8 cellular contexts compared by ENCODE assay signal in genomic region chr11:808427-809286, GRCh38. TPM values are rescaled to one million over a fixed set of nuclear protein-coding genes. Genes with fewer than 3 reads are reported as not detected.
DNase-seq lines count a peak whose midpoint lies in the region; ATAC-seq and TF ChIP-seq lines count a peak whose summit lies in the region.

No MANE protein-coding gene starts in this region.

- peak overlapping the region; percentile 93 to 98 for H3K27ac ChIP-seq in ascending aorta
- peak overlapping the region; percentile 100 for H3K27ac ChIP-seq in layer of hippocampus (ENCODE audit: low read depth, low read length)
- peak overlapping the region; percentile 95 for H3K27ac ChIP-seq in suprapubic skin

- ATAC-seq in activated CD4-positive, CD25-positive, alpha-beta regulatory T cell treated with anti-CD3 and anti-CD28 coated beads, Interleukin-2, amount 50 U/mL, for 24 hours = no peak
- no peak for ATAC-seq in GM21423 (IDR thresholded peaks at IDR 0.05; ENCODE audit: unreplicated experiment)

- no peaks in the 10 kb centered on the region for H3K27me3 ChIP-seq in ascending aorta
- H3K27me3 ChIP-seq in layer of hippocampus (ENCODE audit: control insufficient read depth, insufficient read depth, low read length) = no peaks in the 10 kb centered on the region
- H3K27me3 ChIP-seq in suprapubic skin = no peaks in the 10 kb centered on the region

- 43% methylated on average over 26 of the region's 36 CpGs for WGBS in suprapubic skin

- intact Hi-C loops in ascending aorta (cut with DNase I) = loop anchor here (1.0 kb wide), 3 partner anchors 11 to 31 kb away; partner anchors contain the start of gene GATD1

- peaks cover 22 to 24% of the 10 kb centered on the region in 2 donors for H3K36me3 ChIP-seq in ascending aorta
- peaks cover 24% of the 10 kb centered on the region for H3K36me3 ChIP-seq in suprapubic skin

- DNase-seq in GM04504 (ENCODE audit: low read depth) (peak; percentile 65), ascending aorta (ENCODE audit: low spot score in 2 of 2) (peak in 1 of 2 donors; percentile 93), suprapubic skin (ENCODE audit: low spot score in 2 of 2) (peak in 1 of 2 donors; percentile 93), SIG-M5 treated with dmso at 0.1 percent for 504 hours (lab: John Stamatoyannopoulos, UW; ENCODE audit: unreplicated experiment) (no peak)
- DNase-seq in Jurkat, Clone E6-1 (ENCODE audit: low read depth, low spot score) = no peak

- H3K4me3 ChIP-seq in Jurkat, Clone E6-1 (ENCODE audit: low read length) = peak overlapping the region; percentile 99
- peak overlapping the region; percentile 73 to 97 for H3K4me3 ChIP-seq in ascending aorta
- H3K4me3 ChIP-seq in suprapubic skin = peak overlapping the region; percentile 98

- no peak for TF ChIP-seq EP300 in suprapubic skin (IDR thresholded peaks at IDR 0.05)

- no peak for TF ChIP-seq CTCF in ascending aorta (IDR thresholded peaks at IDR 0.05)
- no peak for TF ChIP-seq CTCF in suprapubic skin (IDR thresholded peaks at IDR 0.05)

- H3K4me1 ChIP-seq in ascending aorta (peaks cover 17 to 39% of the 10 kb centered on the region in 2 donors), suprapubic skin (peaks cover 57% of the 10 kb centered on the region)

- TF ChIP-seq POLR2A in suprapubic skin (IDR thresholded peaks at IDR 0.05) = no peak

- no peaks in the 10 kb centered on the region for H3K9me3 ChIP-seq in ascending aorta
- no peaks in the 10 kb centered on the region for H3K9me3 ChIP-seq in suprapubic skin

RNA-seq across cellular contexts. Expression of gene RPLP2, which starts 1.1 kb away (rescaled TPM):
- 2,039 TPM for polyA plus RNA-seq in Jurkat, Clone E6-1 (2012; ENCODE audit: insufficient read depth, insufficient read length)
- total RNA-seq in ascending aorta (897 TPM), suprapubic skin (1,000 to 10,000 TPM in 2 of 4 donors, 100 to 1,000 TPM in 2; 692 to 1,129 (median 991) TPM)

RNA-seq across cellular contexts. Expression of gene PIDD1, which starts 3.6 kb away (rescaled TPM):
- 26.8 TPM for polyA plus RNA-seq in Jurkat, Clone E6-1 (2012; ENCODE audit: insufficient read depth, insufficient read length)
- 7.1 TPM for total RNA-seq in ascending aorta
- total RNA-seq in suprapubic skin = 10 to 100 TPM; 14.1 to 71.9 (median 33.5) TPM

RNA-seq across cellular contexts. Expression of gene PNPLA2, which starts 10.1 kb away (rescaled TPM):
- polyA plus RNA-seq in Jurkat, Clone E6-1 (2012; ENCODE audit: insufficient read depth, insufficient read length) = 62.6 TPM
- total RNA-seq in ascending aorta (214 TPM), suprapubic skin (100 to 1,000 TPM in 1 of 4 donors, 10 to 100 TPM in 3; 74.9 to 117 (median 85.9) TPM)

RNA-seq across cellular contexts. Expression of gene SLC25A22, which starts 10.6 kb away (rescaled TPM):
- polyA plus RNA-seq in Jurkat, Clone E6-1 (2012; ENCODE audit: insufficient read depth, insufficient read length) = 27.1 TPM
- total RNA-seq in ascending aorta (5.6 TPM), suprapubic skin (10 to 100 TPM; 11.2 to 14.7 (median 13.7) TPM)

RNA-seq across cellular contexts. Expression of gene CEND1, which starts 18.8 kb away (rescaled TPM):
- polyA plus RNA-seq in Jurkat, Clone E6-1 (2012; ENCODE audit: insufficient read depth, insufficient read length) = not detected
- total RNA-seq in ascending aorta (not detected), suprapubic skin (not detected)
